In the genomic region with DNA sequence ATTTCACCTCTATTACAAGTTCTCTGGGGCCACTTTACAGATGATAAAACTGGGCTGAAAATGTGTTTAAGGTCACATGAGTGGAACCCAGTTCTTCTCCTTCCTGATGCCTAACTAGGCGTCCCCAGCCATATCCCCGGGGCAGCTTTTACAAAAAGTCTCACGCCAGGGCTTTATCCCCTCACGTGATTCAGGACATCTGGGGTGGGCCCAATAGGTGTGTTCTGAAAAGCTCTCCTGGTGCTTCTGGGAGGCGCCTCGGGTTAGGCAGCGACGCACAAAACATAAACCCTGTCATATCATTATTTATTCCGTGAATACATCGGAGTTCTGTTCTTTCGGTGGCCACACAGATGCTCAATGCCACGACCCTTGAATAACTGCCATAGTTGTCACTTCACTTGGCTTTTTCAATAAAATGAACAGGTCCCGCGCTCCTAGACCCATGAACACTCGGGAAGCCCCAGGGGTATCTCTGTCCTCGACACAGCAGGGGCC, we compare ENCODE assay signal across 8 cellular contexts. TPM values are rescaled to one million over a fixed set of nuclear protein-coding genes. Genes with fewer than 3 reads are reported as not detected.
DNase-seq lines count a peak whose midpoint lies in the region; ATAC-seq and TF ChIP-seq lines count a peak whose summit lies in the region.

No MANE protein-coding gene starts in this region.

- BruUV-seq in Caco-2 (replicated peaks; lab: Mats Ljungman, UMichigan): no TSS peak

- peaks cover 28% of the 10 kb centered on the region for H3K27me3 Mint-ChIP-seq in Caco-2 (ENCODE audit: insufficient read depth, unreplicated experiment)

- H3K36me3 ChIP-seq in Caco-2 (ENCODE audit: control insufficient read depth, insufficient read depth, low read length) (no peaks in the 10 kb centered on the region), Peyer's patch (no peaks in the 10 kb centered on the region), sigmoid colon (no peaks in the 10 kb centered on the region)

- DNase-seq in Caco-2 (peak in 1 of 2 experiments; percentile 6), Peyer's patch (peak in 2 of 3 donors; percentile 32 to 51), fibroblast of pulmonary artery (ENCODE audit: low read depth) (no peak), sigmoid colon (no peak), amygdala (lab: John Stamatoyannopoulos, UW) (no peak)
- DNase-seq in stimulated activated CD4-positive, alpha-beta T cell treated with anti-CD3 and anti-CD28 coated beads, Interleukin-12 subunit alpha, Interleukin-12 subunit beta, amount 100 ng/mL, for 4 hours: no peak

- peak; percentile 12 for ATAC-seq in GM21717 (IDR thresholded peaks at IDR 0.05; ENCODE audit: unreplicated experiment)
- ATAC-seq in HG03520 (IDR thresholded peaks at IDR 0.05; ENCODE audit: unreplicated experiment): no peak

- no peak overlapping the region for H3K27ac Mint-ChIP-seq in Caco-2 (ENCODE audit: unreplicated experiment)

- intact Hi-C loops in Caco-2 (cut with micrococcal nuclease; ENCODE audit: unreplicated experiment) (loop anchor here (5.0 kb wide), 1 partner anchor 121 kb away; no protein-coding TSS in a partner anchor), sigmoid colon (cut with DNase I) (no loop called here)

- H3K27ac ChIP-seq in Peyer's patch (peak overlapping the region; percentile 94 to 100 (median 99)), sigmoid colon (peak overlapping the region in 3 of 4 donors; percentile 67 to 72 (median 69))

- POLR2A ChIA-PET in Caco-2 (lab: Charles Lee): interaction anchor here (1.0 kb wide), 1 partner anchor 32 kb away, joined by 3 read pairs; a partner anchor contains a TSS

- no peaks in the 10 kb centered on the region for H3K36me3 Mint-ChIP-seq in Caco-2 (ENCODE audit: insufficient read depth, unreplicated experiment)

- TF ChIP-seq EP300 in sigmoid colon (IDR thresholded peaks at IDR 0.05): no peak

- H3K4me3 Mint-ChIP-seq in Caco-2 (ENCODE audit: unreplicated experiment): peak overlapping the region; percentile 90

- peak overlapping the region; percentile 80 for H3K4me3 ChIP-seq in Caco-2 (ENCODE audit: low read depth, low read length)
- peak overlapping the region; percentile 79 to 97 (median 92) for H3K4me3 ChIP-seq in Peyer's patch
- H3K4me3 ChIP-seq in fibroblast of pulmonary artery (replicated peaks; ENCODE audit: low read depth, low read length): peak overlapping the region; percentile 55
- peak overlapping the region; percentile 46 to 86 (median 62) for H3K4me3 ChIP-seq in sigmoid colon

- no peaks in the 10 kb centered on the region for H3K4me1 Mint-ChIP-seq in Caco-2 (ENCODE audit: low read depth, unreplicated experiment)

- TF ChIP-seq CTCF in Caco-2 (IDR thresholded peaks at IDR 0.05; ENCODE audit: insufficient read depth in 1 of 2, low read depth in 1 of 2, low read length in 1 of 2, severe bottlenecking in 1 of 2, unreplicated experiment in 1 of 2): no peak
- TF ChIP-seq CTCF in Peyer's patch (IDR thresholded peaks at IDR 0.05): no peak
- no peak for TF ChIP-seq CTCF in fibroblast of pulmonary artery (IDR thresholded peaks at IDR 0.05; ENCODE audit: low read length, missing control alignments)
- no peak for TF ChIP-seq CTCF in sigmoid colon (IDR thresholded peaks at IDR 0.05)

- H3K4me1 ChIP-seq in Caco-2 (peaks cover 3% of the 10 kb centered on the region; the same call in 1 of the 2 replicates), Peyer's patch (peaks cover 0 to 10% (median 0%) of the 10 kb centered on the region in 4 donors), sigmoid colon (peaks cover 0 to 23% (median 17%) of the 10 kb centered on the region in 4 donors)

- H3K9me3 Mint-ChIP-seq in Caco-2 (ENCODE audit: unreplicated experiment): no peaks in the 10 kb centered on the region

- CTCF ChIA-PET in Caco-2 (lab: Charles Lee): interaction anchor here (0.5 to 1.0 kb wide), 2 partner anchors 8 to 153 kb away, joined by 3 read pairs; no protein-coding TSS in a partner anchor

- WGBS in sigmoid colon, 2 donors: 1 to 2% methylated on average over 16 of the region's 16 CpGs

- TF ChIP-seq POLR2A in Peyer's patch (IDR thresholded peaks at IDR 0.05) (no peak), sigmoid colon (IDR thresholded peaks at IDR 0.05) (no peak)

- H3K9me3 ChIP-seq in Caco-2: no peaks in the 10 kb centered on the region
- H3K9me3 ChIP-seq in Peyer's patch: no peaks in the 10 kb centered on the region
- no peaks in the 10 kb centered on the region for H3K9me3 ChIP-seq in sigmoid colon

- no peaks in the 10 kb centered on the region; the same call in 1 of the 2 replicates for H3K27me3 ChIP-seq in Caco-2 (replicated peaks; ENCODE audit: control insufficient read depth, insufficient read depth, low read length)
- no peaks in the 10 kb centered on the region for H3K27me3 ChIP-seq in Peyer's patch
- peaks cover 4 to 48% (median 34%) of the 10 kb centered on the region in 3 donors for H3K27me3 ChIP-seq in sigmoid colon

RNA-seq across cellular contexts. Expression of a gene that starts 32.1 kb away (rescaled TPM):
- total RNA-seq in Caco-2 (2022): 84.6 and 95.4 TPM in 2 replicates
- 100 to 1,000 TPM in 1 of 4 donors, 10 to 100 TPM in 3; 66.8 to 114 (median 94.0) TPM for total RNA-seq in Peyer's patch
- 100 to 1,000 TPM; 110 to 200 (median 171) TPM for total RNA-seq in sigmoid colon
- polyA plus RNA-seq in sigmoid colon: 100 to 1,000 TPM; 300 to 370 (median 302) TPM

RNA-seq across cellular contexts. Expression of a gene that starts 55.2 kb away (rescaled TPM):
- total RNA-seq in Caco-2 (2022) (0.65 and 0.70 TPM in 2 replicates), Peyer's patch (10 to 100 TPM; 12.1 to 27.2 (median 22.5) TPM), sigmoid colon (10 to 100 TPM in 3 of 4 donors, 1 to 10 TPM in 1; 9.8 to 31.3 (median 13.2) TPM)
- polyA plus RNA-seq in sigmoid colon: 10 to 100 TPM; 12.7 to 16.2 (median 14.4) TPM

Comparison
In these comparisons a context has a peak if more than half of its experiments do, and no peak if none do; other contexts are left out.
1. DNase-seq: peak in Peyer's patch (2 of 3); none in fibroblast of pulmonary artery (single experiment), sigmoid colon (single experiment), amygdala (0 of 56) and stimulated activated CD4-positive, alpha-beta T cell treated with anti-CD3 and anti-CD28 coated beads, Interleukin-12 subunit alpha, Interleukin-12 subunit beta, amount 100 ng/mL, for 4 hours (single experiment).
2. Peak in every context shown above with its lines, with median percentiles within 50 percentile points of each other: H3K4me3 ChIP-seq.